Comparison of ENCODE assay signal across 22 cellular contexts in genomic region chr9:133273819-133274218, GRCh38. TPM values are rescaled to one million over a fixed set of nuclear protein-coding genes. Genes with fewer than 3 reads are reported as not detected.
DNase-seq lines count a peak whose midpoint lies in the region; ATAC-seq and TF ChIP-seq lines count a peak whose summit lies in the region.
"Had no signal": no experiment of that assay in that cellular context is flagged by ENCODE, and none has a peak within 500 bp of the region (broad histone marks: within the 10 kb centered on the region; RNA-seq: fewer than 3 reads in every experiment).

No MANE protein-coding gene starts in this region.

- TF ChIP-seq CTCF in nephron progenitor cell (IDR thresholded peaks at IDR 0.05) (no peak), type B pancreatic cell (conservative IDR thresholded peaks at IDR 0.05) (no peak)

- no peak for DNase-seq in activated CD4-positive, alpha-beta T cell treated with anti-CD3 and anti-CD28 coated beads, Interleukin-2, amount 10 ng/mL, durations not matched to agents 24 days and 14 days
- no peak for DNase-seq in activated CD4-positive, alpha-beta T cell treated with anti-CD3 and anti-CD28 coated beads, Interleukin-2, amount 50 U/mL, for 1 hour
- no peak for DNase-seq in nephron progenitor cell
- DNase-seq in type B pancreatic cell (ENCODE audit: extremely low spot score, unreplicated experiment), result peak; percentile 27
- no peak for DNase-seq in NCI-H510A (lab: John Stamatoyannopoulos, UW)
- no peak for DNase-seq in SK-N-DZ (ENCODE audit: low spot score)
- DNase-seq: activated CD4-positive, alpha-beta T cell treated with anti-CD3 and anti-CD28 coated beads, Interleukin-2, amount 50 U/mL, for 48 hours; activated T-cell treated with anti-CD3 and anti-CD28 coated beads, Interleukin-2, amount 50 U/mL, for 4 hours; dermis blood vessel endothelial cell; HCEC 1CT; NCI-H1092; stimulated activated naive CD4-positive, alpha-beta T cell treated with Interleukin-2 at 50 U/mL for 16 hours; SW 1271; uterus had no signal

- H3K27me3 ChIP-seq in esophagus (ENCODE audit: control insufficient read depth in 1 of 2, insufficient read depth in 2 of 2, low read length in 2 of 2), result no peaks in the 10 kb centered on the region
- H3K27me3 ChIP-seq: uterus had no signal

- peaks cover 0 to 3% of the 10 kb centered on the region in 2 donors for H3K9me3 ChIP-seq in esophagus (ENCODE audit: control insufficient read depth in 2 of 2, insufficient read depth in 1 of 2, low read depth in 1 of 2, low read length in 1 of 2)
- H3K9me3 ChIP-seq: A549, prostate gland, uterus had no signal

- H3K27ac ChIP-seq in esophagus (ENCODE audit: low read depth in 2 of 2, low read length in 1 of 2), result peak overlapping the region; percentile 60 to 80
- H3K27ac ChIP-seq: A549, C4-2B had no signal

- H3K36me3 ChIP-seq in esophagus (ENCODE audit: control insufficient read depth in 2 of 2, insufficient read depth in 2 of 2, low read length in 1 of 2), result no peaks in the 10 kb centered on the region
- H3K36me3 ChIP-seq: prostate gland, uterus had no signal

- H3K4me1 ChIP-seq in esophagus (ENCODE audit: control insufficient read depth in 2 of 2, insufficient read depth in 2 of 2, low read length in 1 of 2), result peaks cover 0 to 5% of the 10 kb centered on the region in 2 donors
- H3K4me1 ChIP-seq: A549, prostate gland, uterus had no signal

- peaks cover 6% of the 10 kb centered on the region for H3K4me1 Mint-ChIP-seq in activated CD4-positive, alpha-beta T cell treated with anti-CD3 and anti-CD28 coated beads, Interleukin-2, amount 10 ng/mL, durations not matched to agents 24 days and 14 days
- H3K4me1 Mint-ChIP-seq in nephron progenitor cell (peaks cover 4% of the 10 kb centered on the region), type B pancreatic cell (ENCODE audit: unreplicated experiment) (peaks cover 7% of the 10 kb centered on the region)

- H3K27me3 Mint-ChIP-seq in activated CD4-positive, alpha-beta T cell treated with anti-CD3 and anti-CD28 coated beads, Interleukin-2, amount 10 ng/mL, durations not matched to agents 24 days and 14 days, result peaks cover 44% of the 10 kb centered on the region
- H3K27me3 Mint-ChIP-seq in nephron progenitor cell (ENCODE audit: low read depth, poor library complexity), result peaks cover 89% of the 10 kb centered on the region
- H3K27me3 Mint-ChIP-seq in type B pancreatic cell, result peaks cover 63% of the 10 kb centered on the region

- no peaks in the 10 kb centered on the region for H3K36me3 Mint-ChIP-seq in activated CD4-positive, alpha-beta T cell treated with anti-CD3 and anti-CD28 coated beads, Interleukin-2, amount 10 ng/mL, durations not matched to agents 24 days and 14 days (ENCODE audit: low read depth)
- peaks cover 8% of the 10 kb centered on the region for H3K36me3 Mint-ChIP-seq in nephron progenitor cell (ENCODE audit: low read depth)
- no peaks in the 10 kb centered on the region for H3K36me3 Mint-ChIP-seq in type B pancreatic cell
- H3K36me3 Mint-ChIP-seq: activated naive CD8-positive, alpha-beta T cell had no signal

- intact Hi-C loops in activated CD4-positive, alpha-beta T cell treated with anti-CD3 and anti-CD28 coated beads, Interleukin-2, amount 10 ng/mL, durations not matched to agents 24 days and 14 days (cut with micrococcal nuclease), result loop anchor here (10.0 kb wide), 1 partner anchor 89 kb away; no protein-coding TSS in a partner anchor

- H3K27ac Mint-ChIP-seq in activated CD4-positive, alpha-beta T cell treated with anti-CD3 and anti-CD28 coated beads, Interleukin-2, amount 10 ng/mL, durations not matched to agents 24 days and 14 days, result no peak overlapping the region
- H3K27ac Mint-ChIP-seq in nephron progenitor cell (no peak overlapping the region), type B pancreatic cell (no peak overlapping the region)
- H3K27ac Mint-ChIP-seq: activated naive CD8-positive, alpha-beta T cell had no signal

- H3K4me3 Mint-ChIP-seq in activated CD4-positive, alpha-beta T cell treated with anti-CD3 and anti-CD28 coated beads, Interleukin-2, amount 10 ng/mL, durations not matched to agents 24 days and 14 days, result peak overlapping the region; percentile 5
- peak overlapping the region; percentile 73 for H3K4me3 Mint-ChIP-seq in nephron progenitor cell
- H3K4me3 Mint-ChIP-seq in type B pancreatic cell, result peak overlapping the region; percentile 78
- H3K4me3 Mint-ChIP-seq: activated naive CD8-positive, alpha-beta T cell; activated T-cell treated with anti-CD3 and anti-CD28 coated beads, Interleukin-2, amount 50 U/mL, for 4 hours had no signal

- ATAC-seq in HG03159 (IDR thresholded peaks at IDR 0.05; ENCODE audit: unreplicated experiment), result no peak
- ATAC-seq: A549; activated T-cell treated with anti-CD3 and anti-CD28 coated beads, Interleukin-2, amount 50 U/mL, for 4 hours had no signal

- no peaks in the 10 kb centered on the region for H3K9me3 Mint-ChIP-seq in activated CD4-positive, alpha-beta T cell treated with anti-CD3 and anti-CD28 coated beads, Interleukin-2, amount 10 ng/mL, durations not matched to agents 24 days and 14 days
- H3K9me3 Mint-ChIP-seq in nephron progenitor cell (peaks cover 30% of the 10 kb centered on the region), type B pancreatic cell (no peaks in the 10 kb centered on the region)
- H3K9me3 Mint-ChIP-seq: activated T-cell treated with anti-CD3 and anti-CD28 coated beads, Interleukin-2, amount 50 U/mL, for 4 hours had no signal

- peak overlapping the region; percentile 28 to 55 for H3K4me3 ChIP-seq in esophagus (ENCODE audit: low read depth in 1 of 2, low read length in 2 of 2)
- H3K4me3 ChIP-seq: A549 had no signal

- 68 to 74% methylated on average over 11 of the region's 11 CpGs for WGBS in esophagus, 2 donors

RNA-seq across cellular contexts. Expression of gene ABO, which starts 1.2 kb away (rescaled TPM):
- 0.36 and 0.58 TPM in 2 replicates for total RNA-seq in activated CD4-positive, alpha-beta T cell treated with anti-CD3 and anti-CD28 coated beads, Interleukin-2, amount 10 ng/mL, durations not matched to agents 24 days and 14 days
- polyA plus RNA-seq in esophagus, result 10 to 100 TPM in 1 of 2 donors, 1 to 10 TPM in 1; 7.7 to 15.6 TPM
- 3.7 and 5.6 TPM in 2 replicates for total RNA-seq in type B pancreatic cell (ENCODE audit: low replicate concordance)
- polyA plus RNA-seq in SK-N-DZ (2014; cell fraction: cytosol; rRNA removed), result not detected in 2 replicates
- not detected in 2 replicates for polyA plus RNA-seq in SK-N-DZ (2014; cell fraction: nucleus; rRNA removed)
- total RNA-seq: Daoy had no signal
- polyA plus RNA-seq: A549, keratinocyte had no signal

Comparison
In these comparisons a context has a peak if more than half of its experiments do, and no peak if none do; other contexts are left out.
1. H3K4me3 Mint-ChIP-seq: peak in every context shown above with its lines; median percentile 78 in type B pancreatic cell; 73 in nephron progenitor cell; 5 in activated CD4-positive, alpha-beta T cell treated with anti-CD3 and anti-CD28 coated beads, Interleukin-2, amount 10 ng/mL, durations not matched to agents 24 days and 14 days.